In genomic region chr1:218163371-218163770, GRCh38 we compare ENCODE assay signal across 15 cellular contexts.
A peak's percentile ranks its signal among the peaks of the same experiment; 100 is the strongest.
DNase-seq lines count a peak whose midpoint lies in the region; ATAC-seq, FAIRE-seq and TF ChIP-seq lines count a peak whose summit lies in the region.
"Had no signal": no experiment of that assay in that cellular context is flagged by ENCODE, and none has a peak within 500 bp of the region (broad histone marks: within the 10 kb centered on the region; RNA-seq: fewer than 3 reads in every experiment).

No MANE protein-coding gene starts in this region.

- dilution Hi-C loops in IMR-90 (cut with HindIII; ENCODE audit: low sequenced_read_pairs, unreplicated experiment) = no loop called here

- H2AK9ac ChIP-seq in IMR-90 (replicated peaks; ENCODE audit: low read depth, low read length, poor library complexity) = no peak overlapping the region

- in situ Hi-C loops in IMR-90 (cut with MboI; ENCODE audit: low sequenced_read_pairs) = no loop called here
- in situ Hi-C loops in K562 (cut with MboI) = no loop called here

- H3K9me3 ChIP-seq in IMR-90 (ENCODE audit: control insufficient read depth, insufficient read depth, low read length) (no peaks in the 10 kb centered on the region), K562 (replicated peaks; ENCODE audit: control insufficient read depth, insufficient read depth, low read depth, low read length) (no peaks in the 10 kb centered on the region)
- H3K9me3 ChIP-seq: BE2C had no signal

- H3K4me3 Mint-ChIP-seq in GM23338 = peak overlapping the region; percentile 85
- peak overlapping the region; percentile 87 for H3K4me3 Mint-ChIP-seq in nephron progenitor cell
- H3K4me3 Mint-ChIP-seq in activated CD4-positive, alpha-beta memory T cell treated with anti-CD3 and anti-CD28 coated beads, Interleukin-2, amount 10 ng/mL, durations not matched to agents 7 days and 5 days = no peak overlapping the region

- no peak for TF ChIP-seq RAD21 in IMR-90 (IDR thresholded peaks at IDR 0.05; ENCODE audit: low read length)
- no peak for TF ChIP-seq RAD21 in K562 (CRISPR knock-in tag; conservative IDR thresholded peaks at IDR 0.05 in 1 of 2, IDR thresholded peaks at IDR 0.05 in 1 of 2)

- H3K56ac ChIP-seq in IMR-90 (ENCODE audit: extremely low read depth, insufficient read depth, low read length) = no peak overlapping the region

- H4K5ac ChIP-seq in IMR-90 (ENCODE audit: low read depth, low read length) = no peak overlapping the region

- DNase-seq in GM23338 (ENCODE audit: low spot score) (no peak), IMR-90 (no peak), K562 (ENCODE audit: extremely low read depth in 1 of 4, low spot score in 3 of 4) (no peak), nephron progenitor cell (no peak), GM19238 (ENCODE audit: insufficient read length, low spot score) (no peak)
- no peak for DNase-seq in activated CD4-positive, alpha-beta memory T cell treated with anti-CD3 and anti-CD28 coated beads, Interleukin-2, amount 10 ng/mL, durations not matched to agents 7 days and 5 days
- DNase-seq: BE2C; CD4-positive, alpha-beta T cell; DND-41; GDM1; NCI-H1417 treated with DMSO at 0.1 percent for 48 hours; NCI-H2029 treated with DMSO at 0.1 percent for 48 hours; SIG-M5 had no signal

- H4K91ac ChIP-seq in IMR-90 (ENCODE audit: insufficient read depth, low read depth, low read length) = no peak overlapping the region

- no peaks in the 10 kb centered on the region for H4K20me1 ChIP-seq in GM23338 (replicated peaks; ENCODE audit: insufficient read depth)
- H4K20me1 ChIP-seq in IMR-90 (ENCODE audit: insufficient read depth, low read length) = no peaks in the 10 kb centered on the region
- no peaks in the 10 kb centered on the region for H4K20me1 ChIP-seq in K562 (replicated peaks; ENCODE audit: control insufficient read depth, insufficient read depth, low read length)

- no peak overlapping the region for H3K9ac ChIP-seq in IMR-90 (ENCODE audit: low read depth, low read length)
- no peak overlapping the region for H3K9ac ChIP-seq in K562 (ENCODE audit: insufficient read depth in 1 of 2, low read depth in 2 of 2, low read length in 2 of 2)

- H3K36me3 ChIP-seq in GM23338 (ENCODE audit: insufficient read depth) (no peaks in the 10 kb centered on the region), IMR-90 (ENCODE audit: control insufficient read depth, insufficient read depth, low read length) (no peaks in the 10 kb centered on the region), K562 (ENCODE audit: control insufficient read depth, insufficient read depth, low read length) (no peaks in the 10 kb centered on the region)
- H3K36me3 ChIP-seq: BE2C had no signal

- no peaks in the 10 kb centered on the region for H3K9me2 ChIP-seq in GM23338 (ENCODE audit: insufficient read depth)

- H3K4me2 ChIP-seq in GM23338 (peak overlapping the region; percentile 94), IMR-90 (ENCODE audit: low read depth, low read length) (no peak overlapping the region), K562 (ENCODE audit: insufficient read depth, low read length) (no peak overlapping the region)

- no peak for FAIRE-seq in K562 (lab: Jason Lieb, UNC)
- FAIRE-seq: GM12878 had no signal

- no peak overlapping the region for H2BK20ac ChIP-seq in IMR-90 (ENCODE audit: low read depth, low read length)

- H3K27me3 Mint-ChIP-seq in GM23338 (ENCODE audit: insufficient read depth, low read depth, poor library complexity) = peaks cover 8% of the 10 kb centered on the region
- H3K27me3 Mint-ChIP-seq in nephron progenitor cell (ENCODE audit: low read depth, poor library complexity) = peaks cover 86% of the 10 kb centered on the region
- H3K27me3 Mint-ChIP-seq in activated CD4-positive, alpha-beta memory T cell treated with anti-CD3 and anti-CD28 coated beads, Interleukin-2, amount 10 ng/mL, durations not matched to agents 7 days and 5 days = peaks cover 42% of the 10 kb centered on the region

- H3K36me3 Mint-ChIP-seq in GM23338 (ENCODE audit: low read depth) (no peaks in the 10 kb centered on the region), nephron progenitor cell (ENCODE audit: low read depth) (no peaks in the 10 kb centered on the region)
- H3K36me3 Mint-ChIP-seq in activated CD4-positive, alpha-beta memory T cell treated with anti-CD3 and anti-CD28 coated beads, Interleukin-2, amount 10 ng/mL, durations not matched to agents 7 days and 5 days (ENCODE audit: low read depth) = peaks cover 3% of the 10 kb centered on the region

- TF ChIP-seq CTCF in GM23338 (conservative IDR thresholded peaks at IDR 0.05; ENCODE audit: low read depth in 2 of 2) (no peak), IMR-90 (conservative IDR thresholded peaks at IDR 0.05; ENCODE audit: low read depth, low read length) (no peak), K562 (IDR thresholded peaks at IDR 0.05 in 2 of 3, conservative IDR thresholded peaks at IDR 0.05 in 1 of 3; ENCODE audit: insufficient read depth in 2 of 3, low read depth in 1 of 3, low read length in 3 of 3) (no peak), nephron progenitor cell (IDR thresholded peaks at IDR 0.05) (no peak)

- no peak overlapping the region for H2BK120ac ChIP-seq in IMR-90 (ENCODE audit: low read depth, low read length)

- CTCF ChIA-PET in IMR-90 (lab: Yijun Ruan, JAX) (no interaction called here), K562 (lab: Yijun Ruan, JAX; ENCODE audit: low intra/inter-chr PET ratio) (no interaction called here)
- CTCF ChIA-PET in activated CD4-positive, alpha-beta memory T cell treated with anti-CD3 and anti-CD28 coated beads, Interleukin-2, amount 10 ng/mL, durations not matched to agents 7 days and 5 days (lab: Charles Lee) = no interaction called here

- no peak overlapping the region for H3K18ac ChIP-seq in IMR-90 (ENCODE audit: low read depth, low read length)

- H3F3A ChIP-seq in GM23338 (replicated peaks; ENCODE audit: low read depth) = 0 out of 2 replicates have a peak, but pooled peaks cover 6% of the 10 kb centered on the region

- no peak overlapping the region for H2AK5ac ChIP-seq in IMR-90 (ENCODE audit: low read depth, low read length)

- no peak overlapping the region for H3K27ac Mint-ChIP-seq in GM23338
- H3K27ac Mint-ChIP-seq in nephron progenitor cell = no peak overlapping the region
- no peak overlapping the region for H3K27ac Mint-ChIP-seq in activated CD4-positive, alpha-beta memory T cell treated with anti-CD3 and anti-CD28 coated beads, Interleukin-2, amount 10 ng/mL, durations not matched to agents 7 days and 5 days
- H3K27ac Mint-ChIP-seq: CD4-positive, alpha-beta T cell had no signal

- no peaks in the 10 kb centered on the region for H3K9me1 ChIP-seq in IMR-90 (ENCODE audit: insufficient read depth, low read length)
- no peaks in the 10 kb centered on the region for H3K9me1 ChIP-seq in K562 (ENCODE audit: control insufficient read depth, insufficient read depth, low read length)

- H3K9me3 Mint-ChIP-seq in GM23338 = no peaks in the 10 kb centered on the region; the same call in 2 of the 3 replicates
- no peaks in the 10 kb centered on the region for H3K9me3 Mint-ChIP-seq in nephron progenitor cell
- H3K9me3 Mint-ChIP-seq in activated CD4-positive, alpha-beta memory T cell treated with anti-CD3 and anti-CD28 coated beads, Interleukin-2, amount 10 ng/mL, durations not matched to agents 7 days and 5 days = no peaks in the 10 kb centered on the region
- H3K9me3 Mint-ChIP-seq: CD4-positive, alpha-beta T cell had no signal

- no peak overlapping the region for H2AFZ ChIP-seq in GM23338
- no peak overlapping the region for H2AFZ ChIP-seq in IMR-90 (replicated peaks; ENCODE audit: low read length, poor library complexity)
- no peak overlapping the region for H2AFZ ChIP-seq in K562 (ENCODE audit: low read depth, low read length)

- peaks cover 30% of the 10 kb centered on the region for H3K4me1 ChIP-seq in GM23338 (ENCODE audit: insufficient read depth)
- no peaks in the 10 kb centered on the region for H3K4me1 ChIP-seq in IMR-90 (ENCODE audit: control insufficient read depth, insufficient read depth, low read length)
- peaks cover 0 to 3% of the 10 kb centered on the region in 2 experiments; a peak in 1 of 5 replicates for H3K4me1 ChIP-seq in K562 (replicated peaks in 1 of 2; ENCODE audit: control insufficient read depth in 2 of 2, insufficient read depth in 2 of 2, low read length in 2 of 2)
- H3K4me1 ChIP-seq: BE2C had no signal

- intact Hi-C loops in IMR-90 (cut with micrococcal nuclease) = no loop called here
- intact Hi-C loops in K562 (cut with micrococcal nuclease) = no loop called here

- H2BK5ac ChIP-seq in IMR-90 (ENCODE audit: low read depth, low read length, poor library complexity, severe bottlenecking) = no peak overlapping the region

- H3K79me2 ChIP-seq in GM23338 (replicated peaks; ENCODE audit: insufficient read depth) (no peaks in the 10 kb centered on the region), K562 (ENCODE audit: control insufficient read depth, insufficient read depth, low read length) (no peaks in the 10 kb centered on the region)

- no peak overlapping the region for H4K8ac ChIP-seq in IMR-90 (ENCODE audit: low read depth in 2 of 2, low read length in 2 of 2)

- POLR2A ChIA-PET in IMR-90 (lab: Charles Lee; ENCODE audit: unreplicated experiment) = no interaction called here
- POLR2A ChIA-PET in K562 (lab: Yijun Ruan, JAX) = no interaction called here
- POLR2A ChIA-PET in activated CD4-positive, alpha-beta memory T cell treated with anti-CD3 and anti-CD28 coated beads, Interleukin-2, amount 10 ng/mL, durations not matched to agents 7 days and 5 days (lab: Charles Lee) = no interaction called here

- ATAC-seq in GM23338 (no peak), IMR-90 (ENCODE audit: low read depth) (no peak), K562 (no peak), HG03108 (IDR thresholded peaks at IDR 0.05; ENCODE audit: unreplicated experiment) (no peak)

- H3K4ac ChIP-seq in IMR-90 (ENCODE audit: low read depth, low read length) = no peak overlapping the region

- no peaks in the 10 kb centered on the region for H3K79me1 ChIP-seq in IMR-90 (ENCODE audit: low read depth in 1 of 2, low read length in 2 of 2)

- no peak overlapping the region for H3K14ac ChIP-seq in IMR-90 (replicated peaks; ENCODE audit: low read depth, low read length)

- TF ChIP-seq POLR2A in IMR-90 (IDR thresholded peaks at IDR 0.05; ENCODE audit: low read depth, low read length) = no peak
- TF ChIP-seq POLR2A in K562 (conservative IDR thresholded peaks at IDR 0.05) = no peak

- TF ChIP-seq EP300 in K562 (IDR thresholded peaks at IDR 0.05; ENCODE audit: low read length) = no peak

- H3K27ac ChIP-seq in GM23338 (ENCODE audit: low read depth) (no peak overlapping the region), IMR-90 (ENCODE audit: insufficient read depth, low read length) (no peak overlapping the region), K562 (ENCODE audit: extremely low read depth, low read depth, low read length) (no peak overlapping the region)

- no CpG with 5 or more reads among the region's 7 CpGs for WGBS in IMR-90 (ENCODE audit: extremely low coverage in 2 of 2, insufficient read length in 1 of 2), 2 experiments
- 2% methylated on average over 7 of the region's 7 CpGs for WGBS in K562 (ENCODE audit: insufficient coverage, low coverage, missing lambda C conversion rate)

- H3K4me3 ChIP-seq in GM23338 = peak overlapping the region; percentile 78
- H3K4me3 ChIP-seq in IMR-90 (ENCODE audit: insufficient read depth, low read depth, low read length) = no peak overlapping the region
- H3K4me3 ChIP-seq in K562 = no peak overlapping the region
- H3K4me3 ChIP-seq: GM12878 had no signal

- BruUV-seq in IMR-90 (replicated peaks; lab: Mats Ljungman, UMichigan) (no TSS peak), K562 (replicated peaks; lab: Mats Ljungman, UMichigan) (no TSS peak)

- H3K4me1 Mint-ChIP-seq in GM23338 (peaks cover 26% of the 10 kb centered on the region), nephron progenitor cell (peaks cover 20% of the 10 kb centered on the region)
- peaks cover 17% of the 10 kb centered on the region for H3K4me1 Mint-ChIP-seq in activated CD4-positive, alpha-beta memory T cell treated with anti-CD3 and anti-CD28 coated beads, Interleukin-2, amount 10 ng/mL, durations not matched to agents 7 days and 5 days

- H2BK15ac ChIP-seq in IMR-90 (ENCODE audit: low read depth, low read length) = no peak overlapping the region

- peaks cover 39% of the 10 kb centered on the region for H3K27me3 ChIP-seq in GM23338 (ENCODE audit: insufficient read depth)
- peaks cover 46% of the 10 kb centered on the region for H3K27me3 ChIP-seq in IMR-90 (ENCODE audit: control insufficient read depth, insufficient read depth, low read length)
- 0 out of 5 replicates have a peak, but pooled peaks cover 2 to 5% of the 10 kb centered on the region in 2 experiments for H3K27me3 ChIP-seq in K562 (ENCODE audit: control insufficient read depth in 2 of 2, insufficient read depth in 2 of 2, low read length in 2 of 2)

- no peak overlapping the region for H3K23ac ChIP-seq in IMR-90 (ENCODE audit: low read depth, low read length)
